In the genomic region with DNA sequence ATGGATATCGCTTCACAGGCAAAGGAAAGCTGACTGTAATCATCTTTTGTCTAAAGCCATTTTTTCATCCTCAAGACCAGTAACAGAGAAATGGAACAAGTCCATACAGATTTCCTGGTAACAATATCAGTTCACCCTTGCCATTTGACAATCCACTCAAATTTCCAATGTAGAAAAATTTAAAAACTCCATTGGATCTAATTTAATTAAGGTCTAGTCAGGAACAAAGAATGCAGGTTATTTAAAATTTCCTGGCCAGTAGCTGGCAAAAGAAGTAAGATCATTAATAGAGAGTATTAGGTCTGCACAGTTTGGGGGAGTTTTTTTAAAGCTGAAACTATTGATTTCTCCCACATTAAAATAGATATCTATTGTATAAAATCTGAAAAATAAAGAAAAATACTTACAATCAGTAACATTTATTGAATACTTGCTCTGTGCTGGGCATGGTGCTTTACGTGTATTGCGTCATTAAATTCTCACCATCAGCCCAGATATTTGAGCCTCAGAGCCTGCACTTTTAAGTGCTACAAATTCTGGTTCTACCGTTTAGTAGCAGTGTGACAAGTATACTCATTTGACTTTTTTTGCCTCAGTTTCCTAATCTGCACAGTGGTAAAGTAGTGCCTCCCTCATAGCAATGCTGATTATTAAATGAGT, we compare ENCODE assay signal across 28 cellular contexts.
"Had no signal": no experiment of that assay in that cellular context is flagged by ENCODE, and none has a peak within 500 bp of the region (broad histone marks: within the 10 kb centered on the region; RNA-seq: fewer than 3 reads in every experiment).

No MANE protein-coding gene starts in this region.

- H3K4me1 ChIP-seq: colonic mucosa, esophagus squamous epithelium, gastrocnemius medialis, left lung, lower lobe of right lung had no signal

- H3K4me3 Mint-ChIP-seq: dendritic cell treated with granulocyte-macrophage colony-stimulating factor and Interleukin-4, amounts not matched to agents 40 ng/mL and 50 ng/mL, for 4 days; mesothelial cell of epicardium; naive B cell; naive thymus-derived CD8-positive, alpha-beta T cell had no signal

- H3K9me3 ChIP-seq: colonic mucosa, esophagus squamous epithelium, gastrocnemius medialis, left lung, lower lobe of right lung, mucosa of descending colon had no signal

- H3K27ac ChIP-seq: colonic mucosa, dorsolateral prefrontal cortex, esophagus squamous epithelium, gastrocnemius medialis, heart right ventricle, left lung, lower lobe of right lung had no signal

- ATAC-seq: esophagus mucosa; gastrocnemius medialis; heart right ventricle; left cardiac atrium; left lung; left ventricle myocardium superior; lower lobe of right lung; mucosa of descending colon; naive thymus-derived CD8-positive, alpha-beta T cell had no signal

- FAIRE-seq: endometrium, endothelial cell of umbilical vein, islet of Langerhans, keratinocyte had no signal

- H3K27me3 ChIP-seq: colonic mucosa, dorsolateral prefrontal cortex, esophagus squamous epithelium, gastrocnemius medialis, heart right ventricle, left lung had no signal

- H3K4me3 ChIP-seq: colonic mucosa, dorsolateral prefrontal cortex, esophagus squamous epithelium, gastrocnemius medialis, heart right ventricle, left lung, lower lobe of right lung, mucosa of descending colon had no signal

- H3K4me1 Mint-ChIP-seq: mesothelial cell of epicardium had no signal

- DNase-seq: colonic mucosa; cortex of kidney; dorsolateral prefrontal cortex; effector CD4-positive, alpha-beta T cell; effector memory CD4-positive, alpha-beta T cell; esophagus squamous epithelium; foreskin fibroblast; foreskin melanocyte; gastrocnemius medialis; glutamatergic neuron; head of caudate nucleus; heart right ventricle; hippocampal formation; left cardiac atrium; left lung; left ventricle myocardium superior; lower lobe of right lung; mesenchymal stem cell; mucosa of descending colon; naive B cell; naive thymus-derived CD8-positive, alpha-beta T cell had no signal

- H3K27me3 Mint-ChIP-seq: dendritic cell treated with granulocyte-macrophage colony-stimulating factor and Interleukin-4, amounts not matched to agents 40 ng/mL and 50 ng/mL, for 4 days; naive B cell; naive thymus-derived CD8-positive, alpha-beta T cell had no signal

- H3K27ac Mint-ChIP-seq: dendritic cell treated with granulocyte-macrophage colony-stimulating factor and Interleukin-4, amounts not matched to agents 40 ng/mL and 50 ng/mL, for 4 days; mesothelial cell of epicardium; naive B cell; naive thymus-derived CD8-positive, alpha-beta T cell had no signal
